Comparison of ENCODE assay signal across 29 cellular contexts in the genomic region with DNA sequence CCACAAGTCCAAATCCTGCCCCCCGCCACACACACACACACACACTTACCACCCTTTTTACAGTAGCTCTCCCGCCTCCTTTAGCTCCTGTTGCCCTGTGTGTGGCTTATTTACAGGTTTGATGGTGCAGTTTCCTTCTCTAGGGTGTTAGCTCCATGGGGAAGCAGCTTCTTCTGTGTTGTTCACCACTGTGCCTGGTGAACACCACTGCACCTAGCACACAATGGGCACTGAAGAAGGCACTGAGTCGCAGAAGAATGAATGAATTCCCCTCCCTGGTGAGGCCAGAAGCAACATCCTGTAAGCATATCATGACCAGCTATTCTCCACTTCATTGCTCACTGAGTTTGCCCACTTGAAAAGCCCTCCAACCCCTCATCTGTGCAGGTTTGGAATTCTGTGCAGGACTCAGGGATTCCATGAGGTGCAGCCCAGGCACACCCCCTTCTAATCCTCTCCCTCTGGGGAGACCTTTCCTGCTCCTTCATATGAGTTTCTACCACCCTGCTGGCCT. TPM values are rescaled to one million over a fixed set of nuclear protein-coding genes. Genes with fewer than 3 reads are reported as not detected.
DNase-seq lines count a peak whose midpoint lies in the region; ATAC-seq and TF ChIP-seq lines count a peak whose summit lies in the region.
"Had no signal": no experiment of that assay in that cellular context is flagged by ENCODE, and none has a peak within 500 bp of the region (broad histone marks: within the 10 kb centered on the region; RNA-seq: fewer than 3 reads in every experiment).

No MANE protein-coding gene starts in this region.

- H3K79me2 ChIP-seq in PC-3 (ENCODE audit: low read length), result peaks cover 29% of the 10 kb centered on the region
- H3K79me2 ChIP-seq: parathyroid adenoma had no signal

- H3K4me2 ChIP-seq in PC-3 (ENCODE audit: low read length), result 0 out of 2 replicates have a peak overlapping the region, but pooled peaks have one; percentile 26
- H3K4me2 ChIP-seq: A549, neural progenitor cell had no signal

- H3K27me3 ChIP-seq in PC-3 (ENCODE audit: low read length), result no peaks in the 10 kb centered on the region
- H3K27me3 ChIP-seq: breast epithelium, gastroesophageal sphincter had no signal

- POLR2A ChIA-PET in PC-3 (lab: Charles Lee; ENCODE audit: unreplicated experiment), result no interaction called here

- peaks cover 1% of the 10 kb centered on the region for H3K27me3 Mint-ChIP-seq in activated naive CD8-positive, alpha-beta T cell
- H3K27me3 Mint-ChIP-seq in activated naive CD8-positive, alpha-beta T cell treated with anti-CD3 and anti-CD28 coated beads, Interleukin-2, amount 50 U/mL, for 24 hours, result peaks cover 19% of the 10 kb centered on the region
- no peaks in the 10 kb centered on the region for H3K27me3 Mint-ChIP-seq in mesothelial cell of epicardium (ENCODE audit: low read depth)

- H2AFZ ChIP-seq in PC-3 (ENCODE audit: low read length), result no peak overlapping the region
- H2AFZ ChIP-seq: neural progenitor cell, parathyroid adenoma had no signal

- no peaks in the 10 kb centered on the region for H3F3A ChIP-seq in PC-3 (ENCODE audit: low read length, unreplicated experiment)

- no peaks in the 10 kb centered on the region for H3K9me3 ChIP-seq in PC-3 (ENCODE audit: low read length)
- H3K9me3 ChIP-seq: A549, breast epithelium, gastroesophageal sphincter, HAP-1, lower lobe of right lung, mucosa of descending colon had no signal

- no peaks in the 10 kb centered on the region for H3K36me3 ChIP-seq in PC-3 (ENCODE audit: low read depth, low read length)
- H3K36me3 ChIP-seq: breast epithelium, gastroesophageal sphincter, HAP-1, lower lobe of right lung, neural progenitor cell had no signal

- no peaks in the 10 kb centered on the region for H3K9me2 ChIP-seq in PC-3 (replicated peaks; ENCODE audit: low read length)

- ATAC-seq in activated naive CD8-positive, alpha-beta T cell treated with anti-CD3 and anti-CD28 coated beads, Interleukin-2, amount 50 U/mL, for 24 hours, result no peak
- ATAC-seq in PC-3 (no peak), HG03521 (IDR thresholded peaks at IDR 0.05; ENCODE audit: unreplicated experiment) (no peak), GM21786 (IDR thresholded peaks at IDR 0.05; ENCODE audit: unreplicated experiment) (no peak), HG03432 (IDR thresholded peaks at IDR 0.05; ENCODE audit: unreplicated experiment) (no peak)
- ATAC-seq: A549; activated CD4-positive, alpha-beta T cell treated with anti-CD3 and anti-CD28 coated beads for 36 hours; gastroesophageal sphincter; lower lobe of right lung; mucosa of descending colon; stimulated activated memory B cell treated with anti-CD40 and anti-IgM and Interleukin-4, amounts not matched to agents 10 μg/mL and 1 μg/mL and 100 μg/mL, for 72 hours had no signal

- no peaks in the 10 kb centered on the region for H3K36me3 Mint-ChIP-seq in activated naive CD8-positive, alpha-beta T cell
- no peaks in the 10 kb centered on the region for H3K36me3 Mint-ChIP-seq in activated naive CD8-positive, alpha-beta T cell treated with anti-CD3 and anti-CD28 coated beads, Interleukin-2, amount 50 U/mL, for 24 hours (ENCODE audit: low read depth)
- H3K36me3 Mint-ChIP-seq in mesothelial cell of epicardium, result peaks cover 5% of the 10 kb centered on the region
- H3K36me3 Mint-ChIP-seq: stimulated activated memory B cell treated with anti-CD40 and anti-IgM and Interleukin-4, amounts not matched to agents 10 μg/mL and 1 μg/mL and 100 μg/mL, for 72 hours had no signal

- H3K9ac ChIP-seq in PC-3 (ENCODE audit: low read length), result no peak overlapping the region
- H3K9ac ChIP-seq: neural progenitor cell, parathyroid adenoma had no signal

- intact Hi-C loops in PC-3 (cut with micrococcal nuclease), result loop anchor here (5.0 kb wide), 1 partner anchor 107 kb away; no protein-coding TSS in a partner anchor

- peaks cover 28% of the 10 kb centered on the region for H3K4me1 Mint-ChIP-seq in activated naive CD8-positive, alpha-beta T cell (ENCODE audit: low read depth)
- H3K4me1 Mint-ChIP-seq in activated naive CD8-positive, alpha-beta T cell treated with anti-CD3 and anti-CD28 coated beads, Interleukin-2, amount 50 U/mL, for 24 hours, result peaks cover 23% of the 10 kb centered on the region
- H3K4me1 Mint-ChIP-seq in mesothelial cell of epicardium, result peaks cover 48% of the 10 kb centered on the region

- no peak overlapping the region for H3K4me3 ChIP-seq in PC-3 (ENCODE audit: low read length)
- H3K4me3 ChIP-seq: A549, breast epithelium, gastroesophageal sphincter, HAP-1, lower lobe of right lung, mucosa of descending colon, neural progenitor cell, skin epidermis had no signal

- BruUV-seq in PC-3 (replicated peaks; lab: Mats Ljungman, UMichigan), result no TSS peak

- TF ChIP-seq CTCF in PC-3 (conservative IDR thresholded peaks at IDR 0.05; ENCODE audit: low read depth, low read length) (no peak), mesothelial cell of epicardium (IDR thresholded peaks at IDR 0.05; ENCODE audit: unreplicated experiment) (no peak)

- H4K20me1 ChIP-seq in PC-3 (ENCODE audit: low read length), result no peaks in the 10 kb centered on the region

- no peaks in the 10 kb centered on the region for H3K9me3 Mint-ChIP-seq in activated naive CD8-positive, alpha-beta T cell (ENCODE audit: low read depth)
- H3K9me3 Mint-ChIP-seq in activated naive CD8-positive, alpha-beta T cell treated with anti-CD3 and anti-CD28 coated beads, Interleukin-2, amount 50 U/mL, for 24 hours, result no peaks in the 10 kb centered on the region
- peaks cover 10% of the 10 kb centered on the region for H3K9me3 Mint-ChIP-seq in mesothelial cell of epicardium
- H3K9me3 Mint-ChIP-seq: activated T-cell treated with anti-CD3 and anti-CD28 coated beads, Interleukin-2, amount 50 U/mL, for 24 hours; neural progenitor cell; stimulated activated memory B cell treated with anti-CD40 and anti-IgM and Interleukin-4, amounts not matched to agents 10 μg/mL and 1 μg/mL and 100 μg/mL, for 72 hours had no signal

- CTCF ChIA-PET in PC-3 (lab: Charles Lee), result no interaction called here

- DNase-seq in activated naive CD8-positive, alpha-beta T cell treated with anti-CD3 and anti-CD28 coated beads, Interleukin-2, amount 50 U/mL, for 24 hours, result no peak
- DNase-seq in PC-3 (no peak), mesothelial cell of epicardium (ENCODE audit: low spot score in 2 of 2, unreplicated experiment in 2 of 2) (no peak), NCI-H345 (lab: John Stamatoyannopoulos, UW) (no peak)
- DNase-seq: activated CD4-positive, alpha-beta T cell treated with anti-CD3 and anti-CD28 coated beads for 36 hours; activated naive CD4-positive, alpha-beta T cell treated with Interleukin-2 at 50 U/mL for 16 hours; activated T-cell treated with anti-CD3 and anti-CD28 coated beads, Interleukin-2, amount 50 U/mL, for 24 hours; kidney glomerular epithelial cell; lower lobe of right lung; mucosa of descending colon; NCI-H1092; NCI-H1694; NCI-H446 treated with DMSO at 0.1 percent for 48 hours; NCI-H774; retina; SHP77 treated with DMSO at 0.1 percent for 48 hours; substantia nigra had no signal

- no peak overlapping the region for H3K27ac ChIP-seq in PC-3 (ENCODE audit: low read length)
- H3K27ac ChIP-seq: A549, breast epithelium, gastroesophageal sphincter, lower lobe of right lung, neural progenitor cell, parathyroid adenoma, skin epidermis had no signal

- peaks cover 18% of the 10 kb centered on the region for H3K4me1 ChIP-seq in PC-3 (ENCODE audit: insufficient read depth, low read length)
- H3K4me1 ChIP-seq: A549, breast epithelium, neural progenitor cell, parathyroid adenoma had no signal

- H3K27ac Mint-ChIP-seq in activated naive CD8-positive, alpha-beta T cell, result no peak overlapping the region
- no peak overlapping the region for H3K27ac Mint-ChIP-seq in activated naive CD8-positive, alpha-beta T cell treated with anti-CD3 and anti-CD28 coated beads, Interleukin-2, amount 50 U/mL, for 24 hours
- peak overlapping the region; percentile 72 for H3K27ac Mint-ChIP-seq in mesothelial cell of epicardium
- H3K27ac Mint-ChIP-seq: activated CD4-positive, alpha-beta T cell treated with anti-CD3 and anti-CD28 coated beads for 36 hours; activated T-cell treated with anti-CD3 and anti-CD28 coated beads, Interleukin-2, amount 50 U/mL, for 24 hours; neural progenitor cell; stimulated activated memory B cell treated with anti-CD40 and anti-IgM and Interleukin-4, amounts not matched to agents 10 μg/mL and 1 μg/mL and 100 μg/mL, for 72 hours had no signal

- H3K4me3 Mint-ChIP-seq in activated naive CD8-positive, alpha-beta T cell, result peak overlapping the region; percentile 44
- H3K4me3 Mint-ChIP-seq in activated naive CD8-positive, alpha-beta T cell treated with anti-CD3 and anti-CD28 coated beads, Interleukin-2, amount 50 U/mL, for 24 hours, result no peak overlapping the region
- no peak overlapping the region for H3K4me3 Mint-ChIP-seq in mesothelial cell of epicardium
- H3K4me3 Mint-ChIP-seq: activated CD4-positive, alpha-beta T cell treated with anti-CD3 and anti-CD28 coated beads for 36 hours; activated T-cell treated with anti-CD3 and anti-CD28 coated beads, Interleukin-2, amount 50 U/mL, for 24 hours; stimulated activated memory B cell treated with anti-CD40 and anti-IgM and Interleukin-4, amounts not matched to agents 10 μg/mL and 1 μg/mL and 100 μg/mL, for 72 hours had no signal

RNA-seq across cellular contexts. Expression of gene RAB20, which starts 3.0 kb away (rescaled TPM):
- total RNA-seq in PC-3 (2014; rRNA removed) (22.9 and 27.9 TPM in 2 replicates), mesothelial cell of epicardium (8.9 to 10.2 TPM (median 9.6 TPM) in 3 replicates)

RNA-seq across cellular contexts. Expression of gene NAXD, which starts 50.8 kb away (rescaled TPM):
- total RNA-seq in PC-3 (2014; rRNA removed) (18.7 and 19.0 TPM in 2 replicates), mesothelial cell of epicardium (39.5 to 41.4 TPM (median 40.8 TPM) in 3 replicates)
